14 cellular contexts compared by ENCODE assay signal in the genomic region with DNA sequence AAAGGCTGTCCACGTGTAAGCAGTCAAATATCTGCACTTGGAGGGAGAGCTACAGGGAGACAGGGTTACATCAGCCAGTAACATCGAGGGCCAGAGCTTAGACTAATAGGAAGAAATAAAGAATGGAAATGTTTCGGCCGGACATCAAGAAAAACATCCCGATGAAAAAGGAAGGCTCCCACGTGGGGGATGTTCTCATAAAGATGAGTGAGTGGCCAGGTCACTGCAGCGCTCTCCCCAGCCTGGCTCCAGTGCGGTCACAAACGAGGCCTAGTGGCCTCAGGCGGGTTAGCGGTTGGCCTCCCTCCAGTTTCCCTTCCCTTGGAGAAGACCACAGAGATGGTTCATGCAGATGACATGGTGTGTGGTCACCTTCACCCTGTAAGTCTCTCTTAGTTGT. TPM values are rescaled to one million over a fixed set of nuclear protein-coding genes. Genes with fewer than 3 reads are reported as not detected.
DNase-seq lines count a peak whose midpoint lies in the region; ATAC-seq and TF ChIP-seq lines count a peak whose summit lies in the region.
"Had no signal": no experiment of that assay in that cellular context is flagged by ENCODE, and none has a peak within 500 bp of the region (broad histone marks: within the 10 kb centered on the region; RNA-seq: fewer than 3 reads in every experiment).

No MANE protein-coding gene starts in this region.

- DNase-seq in HT1080 (ENCODE audit: low read depth) (peak; percentile 44), OCI-M1 (lab: John Stamatoyannopoulos, UW) (peak; percentile 2), fibroblast of villous mesenchyme (ENCODE audit: low read depth) (peak; percentile 74), uterus (peak in 1 of 2 donors; percentile 54), esophagus muscularis mucosa (ENCODE audit: extremely low spot score) (no peak)
- DNase-seq in activated CD8-positive, alpha-beta memory T cell treated with anti-CD3 and anti-CD28 coated beads, Interleukin-2, amount 50 U/mL, for 48 hours, result no peak
- no peak for DNase-seq in stimulated activated effector memory CD8-positive, alpha-beta T cell treated with anti-CD3 and anti-CD28 coated beads, Interleukin-12 subunit alpha, Interleukin-12 subunit beta, amount 100 ng/mL, for 72 hours (ENCODE audit: low spot score in 2 of 2)
- DNase-seq: H7, NCI-H1092, NCI-H146, NCI-H510A treated with DMSO at 0.1 percent for 48 hours, NCI-H82, SIG-M5 had no signal

- H3K27ac ChIP-seq in uterus, result peak overlapping the region; percentile 34 to 44
- no peak overlapping the region for H3K27ac ChIP-seq in esophagus muscularis mucosa (replicated peaks in 1 of 4)
- H3K27ac ChIP-seq: C4-2B had no signal

- no peaks in the 10 kb centered on the region for H3K9me3 ChIP-seq in uterus
- no peaks in the 10 kb centered on the region for H3K9me3 ChIP-seq in esophagus muscularis mucosa

- no peaks in the 10 kb centered on the region for H3K36me3 Mint-ChIP-seq in stimulated activated effector memory CD8-positive, alpha-beta T cell treated with anti-CD3 and anti-CD28 coated beads, Interleukin-12 subunit alpha, Interleukin-12 subunit beta, amount 100 ng/mL, for 72 hours

- H3K4me3 ChIP-seq in fibroblast of villous mesenchyme (ENCODE audit: low read depth, low read length) (no peak overlapping the region), uterus (no peak overlapping the region), esophagus muscularis mucosa (no peak overlapping the region)

- WGBS in esophagus muscularis mucosa, result 81% methylated on average over 11 of the region's 11 CpGs

- H3K36me3 ChIP-seq in uterus (no peaks in the 10 kb centered on the region), esophagus muscularis mucosa (no peaks in the 10 kb centered on the region)

- TF ChIP-seq CTCF in fibroblast of villous mesenchyme (IDR thresholded peaks at IDR 0.05; ENCODE audit: insufficient read depth, low read depth, low read length), result no peak
- no peak for TF ChIP-seq CTCF in uterus (IDR thresholded peaks at IDR 0.05)
- TF ChIP-seq CTCF in esophagus muscularis mucosa (IDR thresholded peaks at IDR 0.05), result no peak

- no peaks in the 10 kb centered on the region for H3K27me3 ChIP-seq in uterus
- no peaks in the 10 kb centered on the region for H3K27me3 ChIP-seq in esophagus muscularis mucosa

- H3K4me3 Mint-ChIP-seq in stimulated activated effector memory CD8-positive, alpha-beta T cell treated with anti-CD3 and anti-CD28 coated beads, Interleukin-12 subunit alpha, Interleukin-12 subunit beta, amount 100 ng/mL, for 72 hours, result no peak overlapping the region

- ATAC-seq in stimulated activated effector memory CD8-positive, alpha-beta T cell treated with anti-CD3 and anti-CD28 coated beads, Interleukin-12 subunit alpha, Interleukin-12 subunit beta, amount 100 ng/mL, for 72 hours, result no peak

- intact Hi-C loops in uterus (cut with DNase I; ENCODE audit: low total_unique reads) (no loop called here), esophagus muscularis mucosa (cut with DNase I) (no loop called here)

- H3K4me1 ChIP-seq in uterus (no peaks in the 10 kb centered on the region), esophagus muscularis mucosa (no peaks in the 10 kb centered on the region)

- TF ChIP-seq POLR2A in uterus (IDR thresholded peaks at IDR 0.05), result no peak
- TF ChIP-seq POLR2A in esophagus muscularis mucosa (IDR thresholded peaks at IDR 0.05; ENCODE audit: low read depth), result no peak

- H3K9me3 Mint-ChIP-seq in stimulated activated effector memory CD8-positive, alpha-beta T cell treated with anti-CD3 and anti-CD28 coated beads, Interleukin-12 subunit alpha, Interleukin-12 subunit beta, amount 100 ng/mL, for 72 hours, result peaks cover 6% of the 10 kb centered on the region

- TF ChIP-seq EP300 in esophagus muscularis mucosa (IDR thresholded peaks at IDR 0.05), result no peak

- no peak overlapping the region for H3K27ac Mint-ChIP-seq in stimulated activated effector memory CD8-positive, alpha-beta T cell treated with anti-CD3 and anti-CD28 coated beads, Interleukin-12 subunit alpha, Interleukin-12 subunit beta, amount 100 ng/mL, for 72 hours

- no peaks in the 10 kb centered on the region for H3K4me1 Mint-ChIP-seq in stimulated activated effector memory CD8-positive, alpha-beta T cell treated with anti-CD3 and anti-CD28 coated beads, Interleukin-12 subunit alpha, Interleukin-12 subunit beta, amount 100 ng/mL, for 72 hours

RNA-seq across cellular contexts. Expression of a gene that starts 56.1 kb away (rescaled TPM):
- total RNA-seq in HT1080 (2014; rRNA removed; shearing (Covaris generic)), result 5.8 and 9.9 TPM in 2 replicates
- 15.3 and 21.6 TPM in 2 replicates for polyA plus RNA-seq in HT1080 (2015; cell fraction: cytosol; rRNA removed)
- polyA plus RNA-seq in HT1080 (2015; cell fraction: nucleus; rRNA removed), result 45.6 and 49.0 TPM in 2 replicates
- total RNA-seq in fibroblast of villous mesenchyme (1,105 and 1,763 TPM in 2 replicates), uterus (10 to 100 TPM in 3 of 4 donors, 1 to 10 TPM in 1; 6.2 to 96.5 (median 23.1) TPM), esophagus muscularis mucosa (10 to 100 TPM; 14.5 to 45.9 (median 21.0) TPM)

Comparison
In these comparisons a context has a peak if more than half of its experiments do, and no peak if none do; other contexts are left out.
1. DNase-seq: peak in HT1080 (single experiment), OCI-M1 (single experiment) and fibroblast of villous mesenchyme (single experiment); none in activated CD8-positive, alpha-beta memory T cell treated with anti-CD3 and anti-CD28 coated beads, Interleukin-2, amount 50 U/mL, for 48 hours (single experiment), stimulated activated effector memory CD8-positive, alpha-beta T cell treated with anti-CD3 and anti-CD28 coated beads, Interleukin-12 subunit alpha, Interleukin-12 subunit beta, amount 100 ng/mL, for 72 hours (0 of 2) and esophagus muscularis mucosa (single experiment).
2. H3K27ac ChIP-seq: peak in uterus (2 of 2); none in esophagus muscularis mucosa (0 of 4).
3. RNA of a gene that starts 56.1 kb away (total RNA-seq): 1,105 to 1,763 TPM in fibroblast of villous mesenchyme; 6.2 to 96.5 TPM in uterus, 14.5 to 45.9 TPM in esophagus muscularis mucosa and 5.8 to 9.9 TPM in HT1080; every median in the first group is over 10 times any median in the second.